Comparison of ENCODE assay signal across 10 cellular contexts in the genomic region with DNA sequence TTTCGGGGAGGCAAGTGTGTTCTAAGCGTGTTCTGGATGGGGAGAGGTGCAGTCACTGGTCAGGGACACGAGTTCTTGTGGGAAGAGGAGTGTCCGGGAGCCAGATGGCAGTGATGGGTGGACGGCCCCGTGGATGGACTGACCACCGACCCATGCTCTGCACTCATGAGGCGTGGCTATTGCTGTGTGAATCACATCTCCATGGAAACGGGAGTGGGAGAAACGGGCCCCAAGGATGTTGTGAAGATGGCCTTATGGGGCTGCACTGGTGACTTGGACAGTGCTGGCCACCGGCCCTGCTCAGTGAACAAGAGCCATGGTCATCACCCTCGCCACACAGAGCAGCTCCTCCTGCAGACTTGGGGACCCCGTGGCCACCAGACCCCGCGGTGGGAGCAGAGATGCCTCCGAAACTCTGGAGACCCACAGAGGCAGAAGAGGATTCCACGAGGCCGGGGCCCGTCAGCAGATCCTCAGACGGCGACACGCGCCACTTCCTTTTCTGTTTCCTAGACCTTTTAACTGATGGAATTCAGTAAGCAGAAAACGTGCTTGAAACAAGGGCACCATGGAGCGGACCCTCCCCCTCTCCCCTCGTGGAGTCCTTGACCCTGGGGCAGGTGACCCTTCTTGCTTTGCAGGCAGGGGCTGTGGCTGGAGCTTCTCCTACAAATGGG. TPM values are rescaled to one million over a fixed set of nuclear protein-coding genes. Genes with fewer than 3 reads are reported as not detected.
A peak's percentile ranks its signal among the peaks of the same experiment; 100 is the strongest.
DNase-seq lines count a peak whose midpoint lies in the region; ATAC-seq and TF ChIP-seq lines count a peak whose summit lies in the region.
"Had no signal": no experiment of that assay in that cellular context is flagged by ENCODE, and none has a peak within 500 bp of the region (broad histone marks: within the 10 kb centered on the region; RNA-seq: fewer than 3 reads in every experiment).

No MANE protein-coding gene starts in this region.

- peak overlapping the region; percentile 84 to 97 (median 91) for H3K4me2 ChIP-seq in BLaER1 treated with 17β-estradiol and CSF1 and Interleukin-3, amounts not matched to agents 10 nM and 100 nM
- H3K4me2 ChIP-seq in MM.1S (ENCODE audit: low read depth, low read length) = no peak overlapping the region

- H2AFZ ChIP-seq in MM.1S (ENCODE audit: low read length) = no peak overlapping the region

- no peaks in the 10 kb centered on the region for H3K9me3 Mint-ChIP-seq in immature natural killer cell

- ATAC-seq in GM18870 (IDR thresholded peaks at IDR 0.05; ENCODE audit: unreplicated experiment) = no peak

- H3K9ac ChIP-seq in BLaER1 treated with 17β-estradiol and CSF1 and Interleukin-3, amounts not matched to agents 10 nM and 100 nM = peak overlapping the region; percentile 76 to 92 (median 84); a peak in 21 of 22 replicates
- no peak overlapping the region for H3K9ac ChIP-seq in MM.1S (ENCODE audit: low read length)

- H3K4me3 Mint-ChIP-seq in immature natural killer cell = peak overlapping the region in 4 of 5 donors; percentile 57 to 91 (median 80)

- TF ChIP-seq POLR2A in breast epithelium (IDR thresholded peaks at IDR 0.05) = no peak

- DNase-seq in GM12864 (ENCODE audit: low read depth) (no peak), immature natural killer cell (no peak), MM.1S (no peak), anterior cingulate cortex (lab: John Stamatoyannopoulos, UW) (no peak), breast epithelium (ENCODE audit: low spot score in 2 of 2) (no peak)
- DNase-seq in activated CD4-positive, alpha-beta T cell treated with anti-CD3 and anti-CD28 coated beads, Interleukin-2, amount 50 U/mL, for 48 hours = peak; percentile 9 to 17
- DNase-seq: SIG-M5 had no signal

- peaks cover 0 to 4% (median 0%) of the 10 kb centered on the region in 11 experiments; a peak in 2 of 22 replicates for H3K27me3 ChIP-seq in BLaER1 treated with 17β-estradiol and CSF1 and Interleukin-3, amounts not matched to agents 10 nM and 100 nM
- H3K27me3 ChIP-seq in MM.1S (replicated peaks; ENCODE audit: insufficient read depth, low read length) = no peaks in the 10 kb centered on the region
- peaks cover 0 to 2% of the 10 kb centered on the region in 2 donors for H3K27me3 ChIP-seq in breast epithelium

- peaks cover 28 to 46% (median 41%) of the 10 kb centered on the region in 10 experiments for H3K4me1 ChIP-seq in BLaER1 treated with 17β-estradiol and CSF1 and Interleukin-3, amounts not matched to agents 10 nM and 100 nM
- H3K4me1 ChIP-seq in MM.1S (ENCODE audit: low read length) (peaks cover 9% of the 10 kb centered on the region), breast epithelium (peaks cover 11 to 27% of the 10 kb centered on the region in 2 donors)

- peaks cover 17 to 44% (median 37%) of the 10 kb centered on the region in 11 experiments for H3K36me3 ChIP-seq in BLaER1 treated with 17β-estradiol and CSF1 and Interleukin-3, amounts not matched to agents 10 nM and 100 nM
- H3K36me3 ChIP-seq in MM.1S (replicated peaks; ENCODE audit: insufficient read depth, low read length) (no peaks in the 10 kb centered on the region), breast epithelium (no peaks in the 10 kb centered on the region)

- no peaks in the 10 kb centered on the region for H3K36me3 Mint-ChIP-seq in immature natural killer cell

- H3K9me3 ChIP-seq in BLaER1 treated with 17β-estradiol and CSF1 and Interleukin-3, amounts not matched to agents 10 nM and 100 nM (replicated peaks in 1 of 11) = peaks cover 4 to 29% (median 6%) of the 10 kb centered on the region in 11 experiments; a peak in 18 of 22 replicates
- H3K9me3 ChIP-seq in MM.1S (replicated peaks; ENCODE audit: insufficient read depth, low read length) (no peaks in the 10 kb centered on the region), breast epithelium (no peaks in the 10 kb centered on the region)

- H4K20me1 ChIP-seq in BLaER1 treated with 17β-estradiol and CSF1 and Interleukin-3, amounts not matched to agents 10 nM and 100 nM = peaks cover 41 to 52% (median 50%) of the 10 kb centered on the region in 11 experiments
- H4K20me1 ChIP-seq in MM.1S (ENCODE audit: insufficient read depth, low read length) = no peaks in the 10 kb centered on the region

- peaks cover 2 to 8% (median 8%) of the 10 kb centered on the region in 3 donors for H3K27me3 Mint-ChIP-seq in immature natural killer cell (ENCODE audit: low read depth in 3 of 3)

- no peak for TF ChIP-seq CTCF in GM12864 (IDR thresholded peaks at IDR 0.05; ENCODE audit: low read depth, low read length, missing control alignments)
- no peak for TF ChIP-seq CTCF in MM.1S (IDR thresholded peaks at IDR 0.05; ENCODE audit: low read length)
- TF ChIP-seq CTCF in breast epithelium (IDR thresholded peaks at IDR 0.05) = no peak

- peak overlapping the region in 1 of 6 donors; percentile 61 for H3K27ac Mint-ChIP-seq in immature natural killer cell

- H3F3A ChIP-seq in MM.1S (ENCODE audit: insufficient read depth, low read length) = peaks cover 41% of the 10 kb centered on the region

- H3K4me3 ChIP-seq in BLaER1 treated with 17β-estradiol and CSF1 and Interleukin-3, amounts not matched to agents 10 nM and 100 nM = peak overlapping the region; percentile 57 to 89 (median 70)
- H3K4me3 ChIP-seq in GM12864 (ENCODE audit: low read depth, low read length) = peak overlapping the region; percentile 63
- H3K4me3 ChIP-seq in MM.1S (ENCODE audit: low read length) = no peak overlapping the region
- no peak overlapping the region for H3K4me3 ChIP-seq in breast epithelium

- H3K79me2 ChIP-seq in MM.1S (ENCODE audit: low read length) = no peaks in the 10 kb centered on the region

- peaks cover 17 to 18% of the 10 kb centered on the region in 2 donors for H3K4me1 Mint-ChIP-seq in immature natural killer cell

- peak overlapping the region; percentile 76 to 90 (median 85); a peak in 21 of 22 replicates for H3K27ac ChIP-seq in BLaER1 treated with 17β-estradiol and CSF1 and Interleukin-3, amounts not matched to agents 10 nM and 100 nM
- no peak overlapping the region for H3K27ac ChIP-seq in MM.1S (ENCODE audit: low read length)
- no peak overlapping the region for H3K27ac ChIP-seq in breast epithelium
- H3K27ac ChIP-seq: epithelial cell of prostate had no signal

- H3K9me2 ChIP-seq in MM.1S (replicated peaks; ENCODE audit: insufficient read depth, low read length) = no peaks in the 10 kb centered on the region

- intact Hi-C loops in breast epithelium (cut with DNase I; ENCODE audit: low total_unique reads) = loop anchor here (10.0 kb wide), 1 partner anchor 128 kb away; no protein-coding TSS in a partner anchor

RNA-seq across cellular contexts. Expression of gene GAS6, which starts 47.5 kb away (rescaled TPM):
- polyA plus RNA-seq in immature natural killer cell = 1 to 10 TPM in 2 of 3 donors, not detected in 1; 1.0 to 1.2 TPM
- 100 to 1,000 TPM in 2 of 3 donors, 10 to 100 TPM in 1; 85.9 to 146 (median 103) TPM for total RNA-seq in breast epithelium

RNA-seq across cellular contexts. Expression of gene TMEM255B, which starts 57.4 kb away (rescaled TPM):
- polyA plus RNA-seq in immature natural killer cell = not detected
- total RNA-seq in breast epithelium = 10 to 100 TPM in 1 of 3 donors, 1 to 10 TPM in 2; 2.3 to 11.8 (median 5.2) TPM

Comparison
In these comparisons a context has a peak if more than half of its experiments do, and no peak if none do; other contexts are left out.
1. H3K27ac ChIP-seq: peak in BLaER1 treated with 17β-estradiol and CSF1 and Interleukin-3, amounts not matched to agents 10 nM and 100 nM (11 of 11); none in MM.1S (single experiment) and breast epithelium (0 of 2).
2. H3K4me3 ChIP-seq: peak in BLaER1 treated with 17β-estradiol and CSF1 and Interleukin-3, amounts not matched to agents 10 nM and 100 nM (10 of 10) and GM12864 (single experiment); none in MM.1S (single experiment) and breast epithelium (0 of 3).
3. DNase-seq: peak in activated CD4-positive, alpha-beta T cell treated with anti-CD3 and anti-CD28 coated beads, Interleukin-2, amount 50 U/mL, for 48 hours (2 of 2); none in GM12864 (single experiment), immature natural killer cell (0 of 3), MM.1S (single experiment), anterior cingulate cortex (0 of 58) and breast epithelium (0 of 2).